Comparison of ENCODE assay signal across 30 cellular contexts in genomic region chr11:86745571-86745970, GRCh38. TPM values are rescaled to one million over a fixed set of nuclear protein-coding genes. Genes with fewer than 3 reads are reported as not detected.
DNase-seq lines count a peak whose midpoint lies in the region; ATAC-seq, FAIRE-seq and TF ChIP-seq lines count a peak whose summit lies in the region.
"Had no signal": no experiment of that assay in that cellular context is flagged by ENCODE, and none has a peak within 500 bp of the region (broad histone marks: within the 10 kb centered on the region; RNA-seq: fewer than 3 reads in every experiment).

No MANE protein-coding gene starts in this region.

- H3K23ac ChIP-seq in mesenchymal stem cell (ENCODE audit: low read length in 2 of 2) (no peak overlapping the region), mesendoderm (ENCODE audit: low read length) (no peak overlapping the region)

- no peak overlapping the region for H3K14ac ChIP-seq in mesenchymal stem cell (ENCODE audit: low read length in 2 of 2)

- POLR2A ChIA-PET in A549 (lab: Yijun Ruan, JAX): interaction anchor here (1.6 kb wide), 1 partner anchor 9 kb away, joined by 3 read pairs; no protein-coding TSS in a partner anchor

- H2AK5ac ChIP-seq in mesenchymal stem cell (ENCODE audit: low read length, severe bottlenecking) (peak overlapping the region; percentile 94), mesendoderm (ENCODE audit: low read length) (no peak overlapping the region)

- H3K56ac ChIP-seq in mesendoderm (ENCODE audit: low read length): no peak overlapping the region

- no peak for FAIRE-seq in A549 (lab: Jason Lieb, UNC)
- FAIRE-seq in HTR-8/SVneo (lab: Jason Lieb, UNC): no peak
- FAIRE-seq: A204.1, colon, GM12878, kidney had no signal

- H3K9me3 ChIP-seq in A549 (peaks cover 6% of the 10 kb centered on the region; the same call in 1 of the 3 replicates), ascending aorta (no peaks in the 10 kb centered on the region), mesenchymal stem cell (ENCODE audit: control insufficient read depth, low read length) (no peaks in the 10 kb centered on the region)
- H3K9me3 ChIP-seq: BE2C, lower lobe of right lung, testis had no signal

- ATAC-seq in A549: no peak
- ATAC-seq: activated CD8-positive, alpha-beta memory T cell treated with anti-CD3 and anti-CD28 coated beads, Interleukin-2, amount 10 ng/mL, durations not matched to agents 7 days and 5 days; activated T-cell treated with anti-CD3 and anti-CD28 coated beads, Interleukin-2, amount 50 U/mL, for 72 hours; GM12878; HCT116; lower lobe of right lung; sciatic nerve; stimulated activated naive CD8-positive, alpha-beta T cell treated with anti-CD3 and anti-CD28 coated beads, Interleukin-15, Interleukin-2, amounts not matched to agents 100 U/mL and 50 U/mL, for 24 hours had no signal

- no peak for TF ChIP-seq EP300 in A549 (IDR thresholded peaks at IDR 0.05)

- peak overlapping the region; percentile 43 for H4K91ac ChIP-seq in mesenchymal stem cell (ENCODE audit: low read length)

- WGBS in A549 (ENCODE audit: missing lambda C conversion rate): 86% methylated on average over 2 of the region's 2 CpGs
- 67% methylated on average over 2 of the region's 2 CpGs for WGBS in mesenchymal stem cell
- WGBS in mesendoderm (ENCODE audit: extremely low coverage, insufficient coverage, low lambda C conversion rate): no CpG with 5 or more reads among the region's 2 CpGs

- H2BK120ac ChIP-seq in mesenchymal stem cell (ENCODE audit: low read depth, low read length) (no peak overlapping the region), mesendoderm (ENCODE audit: low read depth, low read length) (no peak overlapping the region)

- H3K36me3 ChIP-seq in ascending aorta (no peaks in the 10 kb centered on the region), mesenchymal stem cell (ENCODE audit: control insufficient read depth in 1 of 2, insufficient read depth in 2 of 2, low read depth in 1 of 2, low read length in 2 of 2) (no peaks in the 10 kb centered on the region), mesendoderm (ENCODE audit: control insufficient read depth, insufficient read depth, low read length) (no peaks in the 10 kb centered on the region)
- H3K36me3 ChIP-seq: BE2C, lower lobe of right lung had no signal

- peak overlapping the region; percentile 38 to 74 for H2BK12ac ChIP-seq in mesenchymal stem cell (ENCODE audit: low read length in 2 of 2)

- no peaks in the 10 kb centered on the region for H3K79me2 ChIP-seq in mesendoderm (ENCODE audit: control insufficient read depth, insufficient read depth, low read length)

- H2BK5ac ChIP-seq in mesenchymal stem cell (ENCODE audit: low read depth, low read length, poor library complexity, severe bottlenecking): no peak overlapping the region
- no peak overlapping the region for H2BK5ac ChIP-seq in mesendoderm (ENCODE audit: low read length)

- H3K4me1 ChIP-seq in A549: peaks cover 53% of the 10 kb centered on the region
- peaks cover 18 to 40% of the 10 kb centered on the region in 2 donors for H3K4me1 ChIP-seq in ascending aorta
- peaks cover 24% of the 10 kb centered on the region for H3K4me1 ChIP-seq in mesenchymal stem cell (ENCODE audit: control insufficient read depth, insufficient read depth, low read depth, low read length)
- H3K4me1 ChIP-seq in mesendoderm (ENCODE audit: control insufficient read depth, low read depth, low read length): peaks cover 7% of the 10 kb centered on the region

- H3K27me3 ChIP-seq in ascending aorta (no peaks in the 10 kb centered on the region), mesenchymal stem cell (ENCODE audit: control insufficient read depth in 1 of 2, insufficient read depth in 1 of 2, low read length in 2 of 2) (no peaks in the 10 kb centered on the region), mesendoderm (ENCODE audit: insufficient read depth, low read length, poor library complexity) (no peaks in the 10 kb centered on the region)
- H3K27me3 ChIP-seq: BE2C, testis had no signal

- H4K8ac ChIP-seq in mesenchymal stem cell (ENCODE audit: low read length) (peak overlapping the region; percentile 12), mesendoderm (ENCODE audit: low read depth, low read length) (no peak overlapping the region)

- intact Hi-C loops in ascending aorta (cut with DNase I): loop anchor here (5.0 kb wide), 1 partner anchor 288 kb away; no protein-coding TSS in a partner anchor

- CTCF ChIA-PET in A549 (lab: Yijun Ruan, JAX): interaction anchor here (0.5 to 1.8 kb wide), 5 partner anchors 51 to 527 kb away, joined by 3 to 6 read pairs (median 4); no protein-coding TSS in a partner anchor

- H3K4me2 ChIP-seq in A549 (no peak overlapping the region), mesenchymal stem cell (ENCODE audit: low read length, poor library complexity, severe bottlenecking) (no peak overlapping the region), mesendoderm (ENCODE audit: low read length) (no peak overlapping the region)
- H3K4me2 ChIP-seq: KMS-11, PC-9 had no signal

- H3K9ac ChIP-seq in mesenchymal stem cell (ENCODE audit: low read length) (no peak overlapping the region), mesendoderm (ENCODE audit: low read length) (no peak overlapping the region)
- H3K9ac ChIP-seq: KMS-11 had no signal

- H3K27ac ChIP-seq in A549 (peak overlapping the region; percentile 88 to 93), ascending aorta (peak overlapping the region; percentile 95 to 97), mesenchymal stem cell (ENCODE audit: low read length, poor library complexity, severe bottlenecking) (no peak overlapping the region), mesendoderm (ENCODE audit: low read depth, low read length) (no peak overlapping the region)
- H3K27ac ChIP-seq: KMS-11, lower lobe of right lung, testis had no signal

- H3K4ac ChIP-seq in mesenchymal stem cell (ENCODE audit: low read depth in 1 of 2, low read length in 2 of 2) (peak overlapping the region; percentile 18 to 55), mesendoderm (ENCODE audit: low read depth, low read length) (no peak overlapping the region)

- no peak for TF ChIP-seq POLR2A in A549 (IDR thresholded peaks at IDR 0.05; ENCODE audit: low read length)

- H3K18ac ChIP-seq in mesenchymal stem cell (ENCODE audit: low read depth in 1 of 2, low read length in 2 of 2): no peak overlapping the region
- H3K18ac ChIP-seq in mesendoderm (ENCODE audit: low read length): no peak overlapping the region

- no peak overlapping the region for H2AFZ ChIP-seq in mesenchymal stem cell (ENCODE audit: low read depth, low read length)
- H2AFZ ChIP-seq: PC-9 had no signal

- TF ChIP-seq CTCF in A549 (IDR thresholded peaks at IDR 0.05) (no peak), ascending aorta (IDR thresholded peaks at IDR 0.05) (no peak)

- no peak overlapping the region for H4K5ac ChIP-seq in mesendoderm (ENCODE audit: low read length)

- H3K79me1 ChIP-seq in mesenchymal stem cell (replicated peaks; ENCODE audit: low read length, poor library complexity, severe bottlenecking) (no peaks in the 10 kb centered on the region), mesendoderm (ENCODE audit: low read length) (no peaks in the 10 kb centered on the region)

- no peak for TF ChIP-seq RAD21 in A549 (conservative IDR thresholded peaks at IDR 0.05 in 1 of 2, IDR thresholded peaks at IDR 0.05 in 1 of 2)

- H2BK15ac ChIP-seq in mesenchymal stem cell (ENCODE audit: low read depth, poor library complexity, severe bottlenecking): no peak overlapping the region
- H2BK15ac ChIP-seq in mesendoderm (replicated peaks; ENCODE audit: low read depth): no peak overlapping the region

- DNase-seq in A549 (ENCODE audit: low read depth in 1 of 2, low spot score in 1 of 2) (no peak), HK-2 (ENCODE audit: unreplicated experiment) (peak; percentile 17), ascending aorta (ENCODE audit: low spot score in 2 of 2) (no peak), mesenchymal stem cell (peak; percentile 63), HTR-8/SVneo (ENCODE audit: insufficient read length, low spot score) (no peak), occipital lobe (lab: John Stamatoyannopoulos, UW) (no peak), mesendoderm (no peak)
- no peak for DNase-seq in activated CD4-positive, CD25-positive, alpha-beta regulatory T cell (lab: John Stamatoyannopoulos, UW)
- DNase-seq: activated B cell treated with CpG ODN at 0.5 μM for 24 hours; activated CD8-positive, alpha-beta memory T cell treated with anti-CD3 and anti-CD28 coated beads, Interleukin-2, amount 10 ng/mL, durations not matched to agents 7 days and 5 days; activated naive CD4-positive, alpha-beta T cell treated with Interleukin-2 at 50 U/mL for 16 hours; activated T-cell treated with anti-CD3 and anti-CD28 coated beads, Interleukin-2, amount 50 U/mL, for 72 hours; BE2C; CD8-positive, alpha-beta memory T cell; DMS79 treated with DMSO at 0.1 percent for 48 hours; effector CD8-positive, alpha-beta T cell; kidney; lower lobe of right lung; NCI-H510A treated with DMSO at 0.1 percent for 48 hours; PC-9; SIG-M5; stimulated activated naive CD8-positive, alpha-beta T cell treated with anti-CD3 and anti-CD28 coated beads, Interleukin-15, Interleukin-2, amounts not matched to agents 100 U/mL and 50 U/mL, for 24 hours; T-helper 1 cell; testis had no signal

- no peak overlapping the region for H3K4me3 ChIP-seq in A549
- H3K4me3 ChIP-seq in ascending aorta: no peak overlapping the region
- H3K4me3 ChIP-seq in mesenchymal stem cell (ENCODE audit: insufficient read depth in 1 of 2, low read depth in 1 of 2, low read length in 2 of 2): no peak overlapping the region
- no peak overlapping the region for H3K4me3 ChIP-seq in mesendoderm (ENCODE audit: low read length)
- H3K4me3 ChIP-seq: GM12878, lower lobe of right lung, PC-9, testis had no signal

TF ChIP-seq in A549, 52 proteins besides CTCF, POLR2A, EP300 and RAD21 (continues in another document):
- TF ChIP-seq ZSCAN20 (CRISPR knock-in tag; IDR thresholded peaks at IDR 0.05) (no peak), CBX2 (IDR thresholded peaks at IDR 0.05; ENCODE audit: borderline replicate concordance, low read depth) (no peak), HES2 (IDR thresholded peaks at IDR 0.05) (no peak), CHD2 (IDR thresholded peaks at IDR 0.05; ENCODE audit: low read length, partially characterized antibody) (no peak), EHF (CRISPR knock-in tag; IDR thresholded peaks at IDR 0.05) (no peak), ESRRA (IDR thresholded peaks at IDR 0.05; ENCODE audit: borderline replicate concordance, low read length) (no peak), JUN (IDR thresholded peaks at IDR 0.05) (no peak)

RNA-seq across cellular contexts. Expression of gene PRSS23, which starts 54.8 kb away (rescaled TPM):
- polyA plus RNA-seq in A549 (2011; rRNA removed) (240 and 282 TPM in 2 replicates), A549 (2017; fragmentation: RNase III; extraction: RNeasy Plus Mini Kit Qiagen cat#74134 plus additional on column Dnase treatment) (199 to 247 TPM (median 217 TPM) in 3 replicates)
- polyA plus RNA-seq in A549 (2012; cell fraction: cytosol; rRNA removed): 114 and 212 TPM in 2 replicates
- polyA plus RNA-seq in A549 (2012; cell fraction: nucleus; rRNA removed): 111 and 129 TPM in 2 replicates
- polyA minus RNA-seq in A549 (2011; rRNA and poly(A)+ RNA removed): 340 and 362 TPM in 2 replicates
- total RNA-seq in ascending aorta (184 TPM), occipital lobe (11.1 TPM)
- polyA plus RNA-seq in mesenchymal stem cell (2013, experiment 1 of 2): 324 TPM
- polyA plus RNA-seq in mesenchymal stem cell (2013, experiment 2 of 2): 337 TPM
- 3.9 TPM for polyA plus RNA-seq in mesendoderm (2013, experiment 1 of 2)
- polyA plus RNA-seq in mesendoderm (2013, experiment 2 of 2): 4.1 TPM
- total RNA-seq: activated B cell treated with CpG ODN at 0.5 μM for 24 hours had no signal

Comparison
In these comparisons a context has a peak if more than half of its experiments do, and no peak if none do; other contexts are left out.
1. DNase-seq: peak in HK-2 (single experiment) and mesenchymal stem cell (single experiment); none in A549 (0 of 2), ascending aorta (0 of 2), activated CD4-positive, CD25-positive, alpha-beta regulatory T cell (0 of 4), HTR-8/SVneo (single experiment), occipital lobe (single experiment) and mesendoderm (single experiment).
2. H3K27ac ChIP-seq: peak in A549 (2 of 2) and ascending aorta (2 of 2); none in mesenchymal stem cell (single experiment) and mesendoderm (single experiment).
3. RNA of gene PRSS23, which starts 54.8 kb away (total RNA-seq): 184 TPM in ascending aorta (single experiment); 11.1 TPM in occipital lobe (single experiment); every median in the first group is over 10 times any median in the second.